Comparison of ENCODE assay signal across 8 cellular contexts in genomic region chr11:72821920-72822799, GRCh38. TPM values are rescaled to one million over a fixed set of nuclear protein-coding genes. Genes with fewer than 3 reads are reported as not detected.
DNase-seq lines count a peak whose midpoint lies in the region; ATAC-seq, FAIRE-seq and TF ChIP-seq lines count a peak whose summit lies in the region.

No MANE protein-coding gene starts in this region.

- H3K27ac ChIP-seq in GM12878 (ENCODE audit: control insufficient read depth, insufficient read depth) (peak overlapping the region; percentile 17), uterus (peak overlapping the region; percentile 64 to 75)

- H3K36me3 ChIP-seq in GM12878 (ENCODE audit: control insufficient read depth in 2 of 2, insufficient read depth in 2 of 2, low read length in 1 of 2): peaks cover 12 to 26% of the 10 kb centered on the region in 2 experiments
- no peaks in the 10 kb centered on the region for H3K36me3 ChIP-seq in uterus

- RAD21 ChIA-PET in GM12878 (lab: Charles Lee; ENCODE audit: unreplicated experiment): interaction anchor here (1.2 kb wide), 1 partner anchor 97 kb away, joined by 4 read pairs; no protein-coding TSS in a partner anchor

- POLR2A ChIA-PET in GM12878 (lab: Charles Lee): interaction anchor here (1.5 kb wide), 1 partner anchor 9 kb away, joined by 4 read pairs; no protein-coding TSS in a partner anchor

- peaks cover 10% of the 10 kb centered on the region for H3K4me1 Mint-ChIP-seq in T-helper 2 cell treated with Interferon-gamma antibody and Interleukin-4, amounts not matched to agents 5 μg/mL and 100 μg/mL, for 36 hours (ENCODE audit: low read depth)

- H3K36me3 Mint-ChIP-seq in T-helper 2 cell treated with Interferon-gamma antibody and Interleukin-4, amounts not matched to agents 5 μg/mL and 100 μg/mL, for 36 hours (ENCODE audit: low read depth): peaks cover 58% of the 10 kb centered on the region

- no peaks in the 10 kb centered on the region; the same call in 2 of the 3 replicates for H3K9me3 ChIP-seq in GM12878 (replicated peaks; ENCODE audit: control insufficient read depth, insufficient read depth, low read length)
- H3K9me3 ChIP-seq in uterus: no peaks in the 10 kb centered on the region

- FAIRE-seq in GM12878 (lab: Jason Lieb, UNC): no peak

- in situ Hi-C loops in GM12878 (cut with MboI): no loop called here

- SMC1A ChIA-PET in GM12878 (lab: Charles Lee; ENCODE audit: uncharacterized antibody, unreplicated experiment): no interaction called here

- TF ChIP-seq CTCF in GM12878 (IDR thresholded peaks at IDR 0.05 in 2 of 3, conservative IDR thresholded peaks at IDR 0.05 in 1 of 3; ENCODE audit: control insufficient read depth in 2 of 3, extremely low read depth in 1 of 3, insufficient read depth in 1 of 3, low read depth in 3 of 3, low read length in 3 of 3) (0 out of 6 replicates have a peak, but pooled peaks of 2 of the 3 experiments have one; percentile 9 to 10), uterus (IDR thresholded peaks at IDR 0.05) (peak; percentile 17 to 65 (median 46))

- peaks cover 19% of the 10 kb centered on the region for H3K4me1 ChIP-seq in GM12878 (ENCODE audit: control insufficient read depth, insufficient read depth, low read length)
- H3K4me1 ChIP-seq in uterus: peaks cover 4 to 5% of the 10 kb centered on the region in 2 donors

- TF ChIP-seq RAD21 in GM12878 (IDR thresholded peaks at IDR 0.05; ENCODE audit: insufficient read depth, low read depth, low read length): 0 out of 2 replicates have a peak, but pooled peaks have one; percentile 11

- CTCF ChIA-PET in GM12878 (lab: Yijun Ruan, JAX): interaction anchor here (1.1 to 1.3 kb wide), 3 partner anchors 28 to 356 kb away, joined by 3 to 4 read pairs (median 3); partner anchors contain the start of gene STARD10

- peak overlapping the region; percentile 48 for H2AFZ ChIP-seq in GM12878 (ENCODE audit: control insufficient read depth, low read depth, low read length)

- H3K79me2 ChIP-seq in GM12878 (ENCODE audit: control insufficient read depth, insufficient read depth, low read length): no peaks in the 10 kb centered on the region

- ATAC-seq in GM18909 (IDR thresholded peaks at IDR 0.05; ENCODE audit: poor library complexity, unreplicated experiment) (peak; percentile 49), GM12878 (peak; percentile 82), HG03520 (IDR thresholded peaks at IDR 0.05; ENCODE audit: unreplicated experiment) (no peak)

- peak overlapping the region; percentile 87 for H3K4me2 ChIP-seq in GM12878 (ENCODE audit: control insufficient read depth, insufficient read depth)

- H3K9ac ChIP-seq in GM12878 (ENCODE audit: control insufficient read depth, insufficient read depth, low read length): peak overlapping the region; percentile 44; the same call in 1 of the 2 replicates

- BruUV-seq in GM12878 (replicated peaks; lab: Mats Ljungman, UMichigan): no TSS peak

- H3K4me3 Mint-ChIP-seq in T-helper 2 cell treated with Interferon-gamma antibody and Interleukin-4, amounts not matched to agents 5 μg/mL and 100 μg/mL, for 36 hours: no peak overlapping the region

- TF ChIP-seq EP300 in GM12878 (IDR thresholded peaks at IDR 0.05; ENCODE audit: borderline replicate concordance in 1 of 2, control insufficient read depth in 1 of 2, low read depth in 2 of 2, low read length in 2 of 2): no peak

- no peaks in the 10 kb centered on the region for H3K9me3 Mint-ChIP-seq in T-helper 2 cell treated with Interferon-gamma antibody and Interleukin-4, amounts not matched to agents 5 μg/mL and 100 μg/mL, for 36 hours

- H3K27me3 Mint-ChIP-seq in T-helper 2 cell treated with Interferon-gamma antibody and Interleukin-4, amounts not matched to agents 5 μg/mL and 100 μg/mL, for 36 hours (ENCODE audit: low read depth): no peaks in the 10 kb centered on the region

- DNase-seq in NAMALWA (ENCODE audit: low spot score) (peak; percentile 87), GM12878 (ENCODE audit: low read depth, low spot score) (peak; percentile 21), hippocampal formation (lab: John Stamatoyannopoulos, UW) (peak; percentile 81 to 84), renal cortical epithelial cell (ENCODE audit: low read depth) (peak; percentile 53), uterus (peak; percentile 87 to 94)
- DNase-seq in T-helper 2 cell treated with Interferon-gamma antibody and Interleukin-4, amounts not matched to agents 5 μg/mL and 100 μg/mL, for 36 hours (ENCODE audit: low spot score): peak; percentile 59

- H3K27me3 ChIP-seq in GM12878 (replicated peaks in 1 of 2; ENCODE audit: control insufficient read depth in 2 of 2, insufficient read depth in 2 of 2, low read length in 1 of 2): no peaks in the 10 kb centered on the region
- H3K27me3 ChIP-seq in uterus: no peaks in the 10 kb centered on the region

- 5% methylated on average over 70 of the region's 82 CpGs for WGBS in GM12878 (ENCODE audit: insufficient coverage, insufficient replicate concordance, low lambda C conversion rate, missing lambda C conversion rate)

- intact Hi-C loops in GM12878 (cut with micrococcal nuclease; ENCODE audit: unreplicated experiment) (no loop called here), uterus (cut with DNase I; ENCODE audit: low total_unique reads) (no loop called here)

- no peak overlapping the region for H3K27ac Mint-ChIP-seq in T-helper 2 cell treated with Interferon-gamma antibody and Interleukin-4, amounts not matched to agents 5 μg/mL and 100 μg/mL, for 36 hours

- H3K4me3 ChIP-seq in GM12878: peak overlapping the region; percentile 52; the same call in 1 of the 2 replicates
- H3K4me3 ChIP-seq in uterus: peak overlapping the region; percentile 34 to 42

- no peaks in the 10 kb centered on the region for H4K20me1 ChIP-seq in GM12878 (ENCODE audit: control insufficient read depth, insufficient read depth)

- TF ChIP-seq POLR2A in GM12878 (IDR thresholded peaks at IDR 0.05; ENCODE audit: low read depth, low read length) (peak; percentile 68), uterus (IDR thresholded peaks at IDR 0.05) (peak; percentile 9 to 67)

TF ChIP-seq in GM12878, 131 proteins besides CTCF, POLR2A, EP300 and RAD21 (continues in another document):
- TF ChIP-seq STAT1 (conservative IDR thresholded peaks at IDR 0.05) (no peak), NBN (IDR thresholded peaks at IDR 0.05) (no peak), ASH2L (IDR thresholded peaks at IDR 0.05; ENCODE audit: borderline replicate concordance, low read depth) (no peak), ESRRA (IDR thresholded peaks at IDR 0.05; ENCODE audit: low read length) (no peak), BMI1 (IDR thresholded peaks at IDR 0.05; ENCODE audit: borderline replicate concordance) (no peak), SIN3A (IDR thresholded peaks at IDR 0.05; ENCODE audit: low read depth, low read length) (no peak), POU2F2 (IDR thresholded peaks at IDR 0.05; ENCODE audit: borderline replicate concordance, low read depth, low read length) (0 out of 3 replicates have a peak, but pooled peaks have one; percentile 19)
- TF ChIP-seq, protein P1, sequence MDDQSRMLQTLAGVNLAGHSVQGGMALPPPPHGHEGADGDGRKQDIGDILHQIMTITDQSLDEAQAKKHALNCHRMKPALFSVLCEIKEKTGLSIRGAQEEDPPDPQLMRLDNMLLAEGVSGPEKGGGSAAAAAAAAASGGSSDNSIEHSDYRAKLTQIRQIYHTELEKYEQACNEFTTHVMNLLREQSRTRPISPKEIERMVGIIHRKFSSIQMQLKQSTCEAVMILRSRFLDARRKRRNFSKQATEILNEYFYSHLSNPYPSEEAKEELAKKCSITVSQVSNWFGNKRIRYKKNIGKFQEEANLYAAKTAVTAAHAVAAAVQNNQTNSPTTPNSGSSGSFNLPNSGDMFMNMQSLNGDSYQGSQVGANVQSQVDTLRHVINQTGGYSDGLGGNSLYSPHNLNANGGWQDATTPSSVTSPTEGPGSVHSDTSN (IDR thresholded peaks at IDR 0.05; ENCODE audit: insufficient replicate concordance, low read depth, low read length): no peak

RNA-seq across cellular contexts. Expression of gene ATG16L2, which starts 7.9 kb away (rescaled TPM):
- total RNA-seq in GM12878 (2013; cell fraction: nucleolus; rRNA removed): 378 and 421 TPM in 2 replicates
- total RNA-seq in GM12878 (2014; rRNA removed) (28.2 and 34.1 TPM in 2 replicates), GM12878 (2014; rRNA removed; fragmentation: Illumina TruSeq; extraction: Trizol) (21.5 and 24.5 TPM in 2 replicates), GM12878 (2021) (39.8 and 46.4 TPM in 2 replicates), renal cortical epithelial cell (15.3 and 16.1 TPM in 2 replicates), uterus (10 to 100 TPM; 20.7 to 57.6 (median 32.3) TPM)
- 25.1 TPM for polyA plus RNA-seq in GM12878 (2011; ENCODE audit: low read depth)
- polyA plus RNA-seq in GM12878 (2011; rRNA removed) (49.5 and 67.7 TPM in 2 replicates), GM12878 (2014; fragmentation: Illumina TruSeq; extraction: Trizol) (35.6 and 39.8 TPM in 2 replicates), GM12878 (2014; fragmentation: Nextera tagmentation; extraction: Ambion mirVana) (1 to 10 TPM; 1.9 to 5.3 TPM), GM12878 (2014; rRNA removed) (65.4 and 67.6 TPM in 2 replicates), GM12878 (2016; fragmentation: Nextera tagmentation; extraction: Ambion mirVana) (10 to 100 TPM; 25.9 to 32.6 TPM)
- polyA plus RNA-seq in GM12878 (2011; cell fraction: cytosol; rRNA removed): 48.3 and 70.9 TPM in 2 replicates
- 785 and 840 TPM in 2 replicates for polyA plus RNA-seq in GM12878 (2011; cell fraction: nucleus; rRNA removed)
- 49.9 and 64.4 TPM in 2 replicates for polyA plus RNA-seq in GM12878 (2012)
- polyA minus RNA-seq in GM12878 (2011; rRNA and poly(A)+ RNA removed): 43.8 and 50.3 TPM in 2 replicates
- 14.1 and 20.2 TPM in 2 replicates for polyA minus RNA-seq in GM12878 (2011; cell fraction: cytosol; rRNA and poly(A)+ RNA removed)
- 92.6 and 143 TPM in 2 replicates for polyA minus RNA-seq in GM12878 (2011; cell fraction: nucleus; rRNA and poly(A)+ RNA removed)

RNA-seq across cellular contexts. Expression of gene STARD10, which starts 28.3 kb away (rescaled TPM):
- 13.8 and 14.9 TPM in 2 replicates for total RNA-seq in GM12878 (2013; cell fraction: nucleolus; rRNA removed)
- total RNA-seq in GM12878 (2014; rRNA removed): 29.0 and 29.3 TPM in 2 replicates
- 21.7 and 22.2 TPM in 2 replicates for total RNA-seq in GM12878 (2014; rRNA removed; fragmentation: Illumina TruSeq; extraction: Trizol)
- 24.0 and 29.8 TPM in 2 replicates for total RNA-seq in GM12878 (2021)
- polyA plus RNA-seq in GM12878 (2011; ENCODE audit: low read depth): 5.4 TPM
- 28.0 and 43.2 TPM in 2 replicates for polyA plus RNA-seq in GM12878 (2011; rRNA removed)
- 50.3 and 60.8 TPM in 2 replicates for polyA plus RNA-seq in GM12878 (2011; cell fraction: cytosol; rRNA removed)
- 34.3 and 35.5 TPM in 2 replicates for polyA plus RNA-seq in GM12878 (2011; cell fraction: nucleus; rRNA removed)
- polyA plus RNA-seq in GM12878 (2012): 18.6 and 21.8 TPM in 2 replicates
- 23.7 and 24.4 TPM in 2 replicates for polyA plus RNA-seq in GM12878 (2014; fragmentation: Illumina TruSeq; extraction: Trizol)
- under 1 TPM; 0.15 to 0.21 TPM for polyA plus RNA-seq in GM12878 (2014; fragmentation: Nextera tagmentation; extraction: Ambion mirVana)
- polyA plus RNA-seq in GM12878 (2014; rRNA removed): 27.8 and 36.3 TPM in 2 replicates
- polyA plus RNA-seq in GM12878 (2016; fragmentation: Nextera tagmentation; extraction: Ambion mirVana): 10 to 100 TPM; 10.3 to 11.4 TPM
- 39.7 and 55.9 TPM in 2 replicates for polyA minus RNA-seq in GM12878 (2011; rRNA and poly(A)+ RNA removed)
- 10.6 and 11.8 TPM in 2 replicates for polyA minus RNA-seq in GM12878 (2011; cell fraction: cytosol; rRNA and poly(A)+ RNA removed)
- polyA minus RNA-seq in GM12878 (2011; cell fraction: nucleus; rRNA and poly(A)+ RNA removed): 11.7 and 14.1 TPM in 2 replicates
- 41.8 and 108 TPM in 2 replicates for total RNA-seq in renal cortical epithelial cell
- 10 to 100 TPM; 19.1 to 85.3 (median 53.0) TPM for total RNA-seq in uterus

Comparison
In these comparisons a context has a peak if more than half of its experiments do, and no peak if none do; other contexts are left out.
1. DNase-seq: peak in every context shown above with its lines; median percentile 90 in uterus; 87 in NAMALWA; 82 in hippocampal formation; 59 in T-helper 2 cell treated with Interferon-gamma antibody and Interleukin-4, amounts not matched to agents 5 μg/mL and 100 μg/mL, for 36 hours; 53 in renal cortical epithelial cell; 21 in GM12878.